8 cellular contexts compared by ENCODE assay signal in genomic region chr9:88106492-88106891, GRCh38. TPM values are rescaled to one million over a fixed set of nuclear protein-coding genes. Genes with fewer than 3 reads are reported as not detected.
A peak's percentile ranks its signal among the peaks of the same experiment; 100 is the strongest.
DNase-seq lines count a peak whose midpoint lies in the region; ATAC-seq and TF ChIP-seq lines count a peak whose summit lies in the region.

No MANE protein-coding gene starts in this region.

- H3K4me1 Mint-ChIP-seq in stimulated activated naive CD8-positive, alpha-beta T cell treated with anti-CD3 and anti-CD28 coated beads, Interleukin-15, amount 100 ng/mL, for 72 hours: peaks cover 5% of the 10 kb centered on the region

- H3K27me3 Mint-ChIP-seq in stimulated activated naive CD8-positive, alpha-beta T cell treated with anti-CD3 and anti-CD28 coated beads, Interleukin-15, amount 100 ng/mL, for 72 hours: peaks cover 59% of the 10 kb centered on the region

- no peak for DNase-seq in stimulated activated naive CD8-positive, alpha-beta T cell treated with anti-CD3 and anti-CD28 coated beads, Interleukin-15, Interleukin-2, amounts not matched to agents 100 U/mL and 50 U/mL, for 24 hours
- DNase-seq in stimulated activated naive CD8-positive, alpha-beta T cell treated with anti-CD3 and anti-CD28 coated beads, Interleukin-15, amount 100 ng/mL, for 72 hours: no peak
- DNase-seq in heart right ventricle (peak in 1 of 2 donors; percentile 13), stomach (peak; percentile 27), NCI-H128 (lab: John Stamatoyannopoulos, UW; ENCODE audit: unreplicated experiment) (no peak), amygdala (lab: John Stamatoyannopoulos, UW) (no peak)

- TF ChIP-seq EP300 in stomach (IDR thresholded peaks at IDR 0.05): no peak

- H3K4me1 ChIP-seq in heart right ventricle (no peaks in the 10 kb centered on the region), stomach (no peaks in the 10 kb centered on the region)

- no peaks in the 10 kb centered on the region for H3K36me3 ChIP-seq in heart right ventricle
- H3K36me3 ChIP-seq in stomach: no peaks in the 10 kb centered on the region

- TF ChIP-seq POLR2A in stomach (IDR thresholded peaks at IDR 0.05): no peak

- peak; percentile 49 for ATAC-seq in stimulated activated naive CD8-positive, alpha-beta T cell treated with anti-CD3 and anti-CD28 coated beads, Interleukin-15, Interleukin-2, amounts not matched to agents 100 U/mL and 50 U/mL, for 24 hours
- ATAC-seq in stimulated activated naive CD8-positive, alpha-beta T cell treated with anti-CD3 and anti-CD28 coated beads, Interleukin-15, amount 100 ng/mL, for 72 hours: no peak
- ATAC-seq in heart right ventricle (peak in 1 of 8 donors; percentile 35), HG02981 (IDR thresholded peaks at IDR 0.05; ENCODE audit: unreplicated experiment) (no peak)

- H3K27me3 ChIP-seq in heart right ventricle: peaks cover 0 to 26% (median 6%) of the 10 kb centered on the region in 7 donors
- peaks cover 0 to 20% (median 0%) of the 10 kb centered on the region in 3 donors for H3K27me3 ChIP-seq in stomach

- H3K9me3 ChIP-seq in heart right ventricle (no peaks in the 10 kb centered on the region), stomach (no peaks in the 10 kb centered on the region)

- H3K4me3 Mint-ChIP-seq in stimulated activated naive CD8-positive, alpha-beta T cell treated with anti-CD3 and anti-CD28 coated beads, Interleukin-15, amount 100 ng/mL, for 72 hours: no peak overlapping the region

- 25 to 28% methylated on average over 4 of the region's 4 CpGs for WGBS in heart right ventricle, 2 donors
- 8 to 20% (median 12%) methylated on average over 4 of the region's 4 CpGs for WGBS in stomach, 5 donors

- H3K4me3 ChIP-seq in heart right ventricle (no peak overlapping the region), stomach (no peak overlapping the region)

- H3K27ac ChIP-seq in VCaP (no peak overlapping the region), heart right ventricle (no peak overlapping the region), stomach (no peak overlapping the region)

- H3K27ac Mint-ChIP-seq in stimulated activated naive CD8-positive, alpha-beta T cell treated with anti-CD3 and anti-CD28 coated beads, Interleukin-15, amount 100 ng/mL, for 72 hours: no peak overlapping the region

- H3K9me3 Mint-ChIP-seq in stimulated activated naive CD8-positive, alpha-beta T cell treated with anti-CD3 and anti-CD28 coated beads, Interleukin-15, amount 100 ng/mL, for 72 hours: peaks cover 0 to 11% of the 10 kb centered on the region in 2 donors

- intact Hi-C loops in heart right ventricle (cut with DNase I): loop anchor here in 6 of 10 donors (2.0 to 10.0 kb wide), 5 partner anchors 278 to 1168 kb away; partner anchors contain the start of gene SPIN1 (in 1 of the 6)
- intact Hi-C loops in stomach (cut with DNase I; ENCODE audit: low total_unique reads): loop anchor here (10.0 kb wide), 1 partner anchor 468 kb away; no protein-coding TSS in a partner anchor

- TF ChIP-seq CTCF in VCaP (conservative IDR thresholded peaks at IDR 0.05) (peak; percentile 79), heart right ventricle (IDR thresholded peaks at IDR 0.05) (peak in 7 of 9 donors; percentile 43 to 62 (median 46)), stomach (IDR thresholded peaks at IDR 0.05) (peak in 5 of 7 experiments; percentile 30 to 62 (median 40))

RNA-seq across cellular contexts. Expression of gene SPATA31C2, which starts 31.8 kb away (rescaled TPM):
- not detected for total RNA-seq in heart right ventricle
- not detected for polyA plus RNA-seq in heart right ventricle
- not detected for total RNA-seq in stomach
- not detected for polyA plus RNA-seq in stomach
